1 cellular context compared by ENCODE assay signal in genomic region chr3:149465351-149465883, GRCh38.
TF ChIP-seq lines count a peak whose summit lies in the region.

No MANE protein-coding gene starts in this region.

TF ChIP-seq in H1, 55 proteins besides CTCF, POLR2A, EP300 and RAD21:
- TF ChIP-seq GABPA (IDR thresholded peaks at IDR 0.05; ENCODE audit: borderline replicate concordance, insufficient read depth, low read length), result no peak
- TF ChIP-seq HDAC6 (IDR thresholded peaks at IDR 0.05; ENCODE audit: low read depth, low read length), result no peak
- no peak for TF ChIP-seq SP2 (IDR thresholded peaks at IDR 0.05; ENCODE audit: low read length)
- no peak for TF ChIP-seq TBP (IDR thresholded peaks at IDR 0.05; ENCODE audit: low read depth, low read length)
- TF ChIP-seq MAFK (IDR thresholded peaks at IDR 0.05; ENCODE audit: low read depth, low read length), result no peak
- TF ChIP-seq CREB1 (IDR thresholded peaks at IDR 0.05), result no peak
- TF ChIP-seq SIRT6 (IDR thresholded peaks at IDR 0.05; ENCODE audit: low read length), result no peak
- no peak for TF ChIP-seq SAP30 (IDR thresholded peaks at IDR 0.05; ENCODE audit: insufficient read depth, insufficient replicate concordance, low read length)
- TF ChIP-seq USF2 (IDR thresholded peaks at IDR 0.05; ENCODE audit: low read length), result no peak
